10 cellular contexts compared by ENCODE assay signal in genomic region chr17:7475764-7476422, GRCh38. TPM values are rescaled to one million over a fixed set of nuclear protein-coding genes. Genes with fewer than 3 reads are reported as not detected.
DNase-seq lines count a peak whose midpoint lies in the region; ATAC-seq and TF ChIP-seq lines count a peak whose summit lies in the region.
"Had no signal": no experiment of that assay in that cellular context is flagged by ENCODE, and none has a peak within 500 bp of the region (broad histone marks: within the 10 kb centered on the region; RNA-seq: fewer than 3 reads in every experiment).

No MANE protein-coding gene starts in this region.

- peaks cover 5% of the 10 kb centered on the region for H3K36me3 Mint-ChIP-seq in stimulated activated memory B cell treated with anti-CD40 and anti-IgM and Interleukin-4, amounts not matched to agents 10 μg/mL and 1 μg/mL and 100 μg/mL, for 72 hours

- in situ Hi-C loops in GM13976 (cut with MboI; ENCODE audit: low sequenced_read_pairs, unreplicated experiment) = no loop called here

- no peaks in the 10 kb centered on the region for H3K27me3 Mint-ChIP-seq in stimulated activated memory B cell treated with anti-CD40 and anti-IgM and Interleukin-4, amounts not matched to agents 10 μg/mL and 1 μg/mL and 100 μg/mL, for 72 hours

- no peak overlapping the region for H3K4me3 Mint-ChIP-seq in stimulated activated memory B cell treated with anti-CD40 and anti-IgM and Interleukin-4, amounts not matched to agents 10 μg/mL and 1 μg/mL and 100 μg/mL, for 72 hours

- H3K27ac ChIP-seq in right atrium auricular region = peak overlapping the region; percentile 100

- H3K27ac Mint-ChIP-seq in stimulated activated memory B cell treated with anti-CD40 and anti-IgM and Interleukin-4, amounts not matched to agents 10 μg/mL and 1 μg/mL and 100 μg/mL, for 72 hours = peak overlapping the region; percentile 16

- H3K4me3 ChIP-seq in right atrium auricular region = no peak overlapping the region

- H3K4me1 Mint-ChIP-seq in stimulated activated memory B cell treated with anti-CD40 and anti-IgM and Interleukin-4, amounts not matched to agents 10 μg/mL and 1 μg/mL and 100 μg/mL, for 72 hours = peaks cover 49% of the 10 kb centered on the region

- H3K4me1 ChIP-seq in right atrium auricular region = peaks cover 0 to 66% of the 10 kb centered on the region in 2 donors

- no peaks in the 10 kb centered on the region for H3K27me3 ChIP-seq in right atrium auricular region

- no peaks in the 10 kb centered on the region for H3K9me3 ChIP-seq in right atrium auricular region

- DNase-seq in HUDEP-2 (lab: John Stamatoyannopoulos, UW; ENCODE audit: unreplicated experiment in 76 of 76) (peak in 66 of 76 experiments; percentile 31 to 83 (median 60)), amniotic epithelial cell (ENCODE audit: low read depth) (peak; percentile 49), right atrium auricular region (ENCODE audit: low spot score) (peak; percentile 90), GM13976 (ENCODE audit: low spot score) (no peak), NCI-H187 (lab: John Stamatoyannopoulos, UW) (no peak), GM19240 (ENCODE audit: insufficient read length, low spot score) (no peak)
- no peak for DNase-seq in stimulated activated CD4-positive, alpha-beta T cell treated with anti-CD3 and anti-CD28 coated beads, Interleukin-2, amount 100 ng/mL, for 24 hours

- H3K9me3 Mint-ChIP-seq in stimulated activated memory B cell treated with anti-CD40 and anti-IgM and Interleukin-4, amounts not matched to agents 10 μg/mL and 1 μg/mL and 100 μg/mL, for 72 hours = no peaks in the 10 kb centered on the region

- no peak for ATAC-seq in stimulated activated memory B cell treated with anti-CD40 and anti-IgM and Interleukin-4, amounts not matched to agents 10 μg/mL and 1 μg/mL and 100 μg/mL, for 72 hours

- H3K36me3 ChIP-seq in right atrium auricular region = no peaks in the 10 kb centered on the region

- TF ChIP-seq CTCF in right atrium auricular region (IDR thresholded peaks at IDR 0.05) (no peak), GM13976 (IDR thresholded peaks at IDR 0.05; ENCODE audit: borderline replicate concordance, control extremely low read depth, extremely low read depth, insufficient read depth, missing control alignments) (no peak)

RNA-seq across cellular contexts. Expression of gene ZBTB4, which starts 3.5 kb away (rescaled TPM):
- 10 to 100 TPM; 50.5 to 67.3 TPM for total RNA-seq in right atrium auricular region

RNA-seq across cellular contexts. Expression of gene SLC35G6, which starts 5.4 kb away (rescaled TPM):
- total RNA-seq in right atrium auricular region = not detected
- total RNA-seq: SK-MEL-5, temporal lobe had no signal

RNA-seq across cellular contexts. Expression of gene POLR2A, which starts 8.3 kb away (rescaled TPM):
- 10 to 100 TPM; 28.4 to 41.2 TPM for total RNA-seq in right atrium auricular region

RNA-seq across cellular contexts. Expression of gene CHRNB1, which starts 31.0 kb away (rescaled TPM):
- 10 to 100 TPM; 15.8 to 19.0 TPM for total RNA-seq in right atrium auricular region

RNA-seq across cellular contexts. Expression of gene FGF11, which starts 36.6 kb away (rescaled TPM):
- 10 to 100 TPM; 18.6 to 20.9 TPM for total RNA-seq in right atrium auricular region

Comparison
In these comparisons a context has a peak if more than half of its experiments do, and no peak if none do; other contexts are left out.
1. DNase-seq: peak in HUDEP-2 (66 of 76), amniotic epithelial cell (single experiment) and right atrium auricular region (single experiment); none in GM13976 (single experiment), stimulated activated CD4-positive, alpha-beta T cell treated with anti-CD3 and anti-CD28 coated beads, Interleukin-2, amount 100 ng/mL, for 24 hours (0 of 2), NCI-H187 (0 of 2) and GM19240 (single experiment).